Comparison of ENCODE assay signal across 1 cellular context in genomic region chr4:52052475-52052780, GRCh38.
TF ChIP-seq lines count a peak whose summit lies in the region.

No MANE protein-coding gene starts in this region.

TF ChIP-seq in H1, 55 proteins besides CTCF, POLR2A, EP300 and RAD21:
- TF ChIP-seq EGR1 (IDR thresholded peaks at IDR 0.05; ENCODE audit: borderline replicate concordance, low read depth, low read length) (no peak), GABPA (IDR thresholded peaks at IDR 0.05; ENCODE audit: borderline replicate concordance, insufficient read depth, low read length) (no peak), USF2 (IDR thresholded peaks at IDR 0.05; ENCODE audit: low read length) (no peak), CTBP2 (IDR thresholded peaks at IDR 0.05; ENCODE audit: borderline replicate concordance, insufficient read depth, insufficient read length, low read length) (no peak), ZNF274 (IDR thresholded peaks at IDR 0.05; ENCODE audit: borderline replicate concordance, extremely low read depth, low read length) (no peak), E2F6 (IDR thresholded peaks at IDR 0.05) (no peak), BACH1 (IDR thresholded peaks at IDR 0.05; ENCODE audit: low read length) (no peak), CHD1 (IDR thresholded peaks at IDR 0.05; ENCODE audit: low read depth, low read length) (no peak), EZH2 (IDR thresholded peaks at IDR 0.05; ENCODE audit: low read depth, low read length, severe bottlenecking) (no peak), YY1 (IDR thresholded peaks at IDR 0.05; ENCODE audit: low read depth, low read length) (no peak), JUN (IDR thresholded peaks at IDR 0.05; ENCODE audit: low read depth, low read length) (no peak)
TF ChIP-seq in H1: peak in this region for 0.
